In genomic region chrX:13235930-13236329, GRCh38 we compare ENCODE assay signal across 1 cellular context.
TF ChIP-seq lines count a peak whose summit lies in the region.

No MANE protein-coding gene starts in this region.

TF ChIP-seq in SK-N-SH treated with all-trans-retinoic acid at 6 μM for 48 hours, 23 proteins besides CTCF, POLR2A, EP300 and RAD21 (continued from another document):
- no peak for TF ChIP-seq PATZ1 (CRISPR knock-in tag; IDR thresholded peaks at IDR 0.05; ENCODE audit: borderline replicate concordance)
- no peak for TF ChIP-seq GLIS3 (CRISPR knock-in tag; IDR thresholded peaks at IDR 0.05)
- TF ChIP-seq ZNF565 (CRISPR knock-in tag; conservative IDR thresholded peaks at IDR 0.05; ENCODE audit: low read depth): no peak
